Comparison of ENCODE assay signal across 16 cellular contexts in the genomic region with DNA sequence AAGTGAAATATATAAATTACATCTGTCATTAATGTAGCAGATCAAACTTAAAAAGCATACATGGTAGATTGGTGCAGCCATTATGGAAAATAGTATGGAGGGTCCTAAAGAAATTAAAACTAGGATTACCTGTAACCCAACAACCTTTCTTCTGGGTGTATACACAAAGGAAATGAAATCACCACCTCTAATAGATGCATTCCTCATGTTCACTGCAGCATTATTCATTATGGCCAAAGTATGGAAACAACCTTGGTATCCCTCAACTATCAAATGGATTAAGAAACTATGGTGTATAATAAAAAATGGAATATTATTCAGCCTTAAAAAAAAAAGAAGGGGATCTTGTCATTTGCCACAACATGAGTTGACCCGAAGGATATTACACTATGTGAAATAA. TPM values are rescaled to one million over a fixed set of nuclear protein-coding genes. Genes with fewer than 3 reads are reported as not detected.
"Had no signal": no experiment of that assay in that cellular context is flagged by ENCODE, and none has a peak within 500 bp of the region (broad histone marks: within the 10 kb centered on the region; RNA-seq: fewer than 3 reads in every experiment).

No MANE protein-coding gene starts in this region.

- H3K9me3 Mint-ChIP-seq: naive thymus-derived CD4-positive, alpha-beta T cell; stimulated activated memory B cell treated with anti-CD40 and anti-IgM and Interleukin-4, amounts not matched to agents 10 μg/mL and 1 μg/mL and 100 μg/mL, for 72 hours; T-cell; WTC11 had no signal

- H3K4me3 ChIP-seq: dorsolateral prefrontal cortex, gastrocnemius medialis, heart right ventricle, neural progenitor cell, thoracic aorta, upper lobe of right lung had no signal

- H3K4me1 Mint-ChIP-seq: activated CD4-positive, alpha-beta T cell treated with anti-CD3 and anti-CD28 coated beads for 36 hours; naive thymus-derived CD4-positive, alpha-beta T cell; stimulated activated memory B cell treated with anti-CD40 and anti-IgM and Interleukin-4, amounts not matched to agents 10 μg/mL and 1 μg/mL and 100 μg/mL, for 72 hours; T-cell had no signal

- H3K36me3 ChIP-seq: gastrocnemius medialis, heart right ventricle, neural progenitor cell, thoracic aorta, upper lobe of right lung had no signal

- H3K36me3 Mint-ChIP-seq: activated naive CD8-positive, alpha-beta T cell; naive thymus-derived CD4-positive, alpha-beta T cell; stimulated activated memory B cell treated with anti-CD40 and anti-IgM and Interleukin-4, amounts not matched to agents 10 μg/mL and 1 μg/mL and 100 μg/mL, for 72 hours; T-cell; WTC11 had no signal

- H2AFZ ChIP-seq: neural progenitor cell had no signal

- H3K4me3 Mint-ChIP-seq: activated CD4-positive, alpha-beta T cell treated with anti-CD3 and anti-CD28 coated beads for 36 hours; activated naive CD8-positive, alpha-beta T cell; naive thymus-derived CD4-positive, alpha-beta T cell; neural progenitor cell; stimulated activated memory B cell treated with anti-CD40 and anti-IgM and Interleukin-4, amounts not matched to agents 10 μg/mL and 1 μg/mL and 100 μg/mL, for 72 hours; T-cell; WTC11 had no signal

- H3K9ac ChIP-seq: neural progenitor cell had no signal

- H3K27me3 ChIP-seq: dorsolateral prefrontal cortex, gastrocnemius medialis, heart right ventricle, neural progenitor cell, upper lobe of right lung had no signal

- H3K27ac Mint-ChIP-seq: activated CD4-positive, alpha-beta T cell treated with anti-CD3 and anti-CD28 coated beads for 36 hours; activated naive CD8-positive, alpha-beta T cell; naive thymus-derived CD4-positive, alpha-beta T cell; neural progenitor cell; stimulated activated memory B cell treated with anti-CD40 and anti-IgM and Interleukin-4, amounts not matched to agents 10 μg/mL and 1 μg/mL and 100 μg/mL, for 72 hours; T-cell had no signal

- H3K9me3 ChIP-seq: gastrocnemius medialis, thoracic aorta, upper lobe of right lung had no signal

- DNase-seq: activated CD4-positive, alpha-beta T cell treated with anti-CD3 and anti-CD28 coated beads for 36 hours; activated CD4-positive, alpha-beta T cell treated with anti-CD3 and anti-CD28 coated beads, Interleukin-2, amount 50 U/mL, for 48 hours; activated gamma-delta T cell; dorsolateral prefrontal cortex; gastrocnemius medialis; heart right ventricle; naive thymus-derived CD4-positive, alpha-beta T cell; stimulated activated CD4-positive, alpha-beta T cell treated with anti-CD3 and anti-CD28 coated beads, Interleukin-4, amount 100 ng/mL, for 4 hours; T-cell; upper lobe of right lung had no signal

- H3K4me2 ChIP-seq: neural progenitor cell had no signal

- ATAC-seq: activated CD4-positive, alpha-beta T cell treated with anti-CD3 and anti-CD28 coated beads for 36 hours; naive thymus-derived CD4-positive, alpha-beta T cell; sciatic nerve; stimulated activated memory B cell treated with anti-CD40 and anti-IgM and Interleukin-4, amounts not matched to agents 10 μg/mL and 1 μg/mL and 100 μg/mL, for 72 hours; T-cell; WTC11 had no signal

- H3K27me3 Mint-ChIP-seq: activated CD4-positive, alpha-beta T cell treated with anti-CD3 and anti-CD28 coated beads for 36 hours; activated naive CD8-positive, alpha-beta T cell; T-cell had no signal

- H3K27ac ChIP-seq: heart right ventricle, neural progenitor cell, upper lobe of right lung had no signal

RNA-seq across cellular contexts. Expression of a gene that starts 13.7 kb away (rescaled TPM):
- polyA plus RNA-seq: naive thymus-derived CD4-positive, alpha-beta T cell had no signal
